ENCODE assay signal across 15 cellular contexts in the genomic region with DNA sequence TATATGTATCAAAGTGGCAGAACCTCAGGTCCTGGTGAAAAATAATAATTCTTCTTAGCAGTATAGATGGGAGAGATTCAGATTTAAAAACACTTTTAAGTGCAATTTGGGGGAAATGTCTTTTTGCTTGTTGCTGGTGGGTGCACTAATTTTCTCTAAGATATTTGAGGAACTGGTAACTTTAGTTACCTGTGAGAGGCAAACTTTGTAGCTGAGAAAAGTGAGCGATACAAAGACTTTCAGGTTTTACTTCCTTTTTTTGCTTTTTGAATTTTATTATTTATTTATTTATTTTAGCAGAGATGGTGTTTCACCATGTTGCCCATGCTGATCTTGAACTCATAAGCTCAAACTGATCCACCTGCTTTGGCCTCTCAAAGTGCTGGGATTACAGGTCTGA.
DNase-seq lines count a peak whose midpoint lies in the region; ATAC-seq and TF ChIP-seq lines count a peak whose summit lies in the region.
"Had no signal": no experiment of that assay in that cellular context is flagged by ENCODE, and none has a peak within 500 bp of the region (broad histone marks: within the 10 kb centered on the region; RNA-seq: fewer than 3 reads in every experiment).

No MANE protein-coding gene starts in this region.

- no peak overlapping the region for H3K27ac ChIP-seq in PC-9
- H3K27ac ChIP-seq: A549, SJSA1 had no signal

- H3K27me3 ChIP-seq in PC-9 (ENCODE audit: insufficient read depth, low read depth) = no peaks in the 10 kb centered on the region
- H3K27me3 ChIP-seq: SJSA1 had no signal

- intact Hi-C loops in PC-9 (cut with micrococcal nuclease; ENCODE audit: unreplicated experiment) = no loop called here

- POLR2A ChIA-PET in GM10248 (lab: Yijun Ruan, JAX) = no interaction called here
- POLR2A ChIA-PET in PC-9 (lab: Charles Lee; ENCODE audit: unreplicated experiment) = no interaction called here

- BruUV-seq in PC-9 (replicated peaks; lab: Mats Ljungman, UMichigan) = no TSS peak

- H3F3A ChIP-seq in PC-9 (ENCODE audit: insufficient read depth, low read depth) = peaks cover 7% of the 10 kb centered on the region

- DNase-seq in GM10248 (ENCODE audit: extremely low spot score) (peak; percentile 22), amniotic stem cell (lab: John Stamatoyannopoulos, UW) (no peak), PC-9 (no peak), activated gamma-delta T cell treated with Interleukin-2 at 50 U/mL for 16 hours (no peak), dermis blood vessel endothelial cell (no peak)
- DNase-seq: DMS153; hypothalamus; mammary epithelial cell; NCI-H510A; stimulated activated CD4-positive, alpha-beta T cell treated with anti-CD3 and anti-CD28 coated beads, Interleukin-4, amount 100 ng/mL, for 1 hour had no signal

- peaks cover 8% of the 10 kb centered on the region; the same call in 1 of the 2 replicates for H3K9me3 ChIP-seq in PC-9 (ENCODE audit: insufficient read depth, low read depth)
- H3K9me3 ChIP-seq: A549, SJSA1 had no signal

- H4K20me1 ChIP-seq in PC-9 (ENCODE audit: insufficient read depth) = no peaks in the 10 kb centered on the region

- peak; percentile 37 for ATAC-seq in GM19452 (IDR thresholded peaks at IDR 0.05; ENCODE audit: unreplicated experiment)
- ATAC-seq in HG02870 (IDR thresholded peaks at IDR 0.05; ENCODE audit: unreplicated experiment) = peak; percentile 50
- ATAC-seq in HG03558 (IDR thresholded peaks at IDR 0.05; ENCODE audit: extremely low read depth, unreplicated experiment) = peak; percentile 67
- ATAC-seq: A549 had no signal

- TF ChIP-seq CTCF in GM10248 (IDR thresholded peaks at IDR 0.05; ENCODE audit: control extremely low read depth, extremely low read depth, low read depth, missing control alignments) (no peak), PC-9 (conservative IDR thresholded peaks at IDR 0.05) (no peak)

- H2AFZ ChIP-seq in PC-9 = no peak overlapping the region

- no peaks in the 10 kb centered on the region for H3K79me2 ChIP-seq in PC-9 (ENCODE audit: low read depth)

- H3K4me3 ChIP-seq in PC-9 = no peak overlapping the region
- H3K4me3 ChIP-seq: A549, SJSA1 had no signal

- H3K9me2 ChIP-seq in PC-9 (ENCODE audit: insufficient read depth) = no peaks in the 10 kb centered on the region

- H3K36me3 ChIP-seq in PC-9 (ENCODE audit: low read depth) = no peaks in the 10 kb centered on the region
- H3K36me3 ChIP-seq: SJSA1 had no signal

- no peak overlapping the region for H3K4me2 ChIP-seq in PC-9
- H3K4me2 ChIP-seq: A549 had no signal

- CTCF ChIA-PET in GM10248 (lab: Yijun Ruan, JAX) (interaction anchor here (1.2 kb wide), 1 partner anchor 26 kb away, joined by 3 read pairs; no protein-coding TSS in a partner anchor), PC-9 (lab: Charles Lee) (interaction anchor here (0.6 kb wide), 1 partner anchor 142 kb away, joined by 3 read pairs; no protein-coding TSS in a partner anchor)

- H3K4me1 ChIP-seq in PC-9 (replicated peaks; ENCODE audit: insufficient read depth) = peaks cover 12% of the 10 kb centered on the region
